ENCODE assay signal across 22 cellular contexts in the genomic region with DNA sequence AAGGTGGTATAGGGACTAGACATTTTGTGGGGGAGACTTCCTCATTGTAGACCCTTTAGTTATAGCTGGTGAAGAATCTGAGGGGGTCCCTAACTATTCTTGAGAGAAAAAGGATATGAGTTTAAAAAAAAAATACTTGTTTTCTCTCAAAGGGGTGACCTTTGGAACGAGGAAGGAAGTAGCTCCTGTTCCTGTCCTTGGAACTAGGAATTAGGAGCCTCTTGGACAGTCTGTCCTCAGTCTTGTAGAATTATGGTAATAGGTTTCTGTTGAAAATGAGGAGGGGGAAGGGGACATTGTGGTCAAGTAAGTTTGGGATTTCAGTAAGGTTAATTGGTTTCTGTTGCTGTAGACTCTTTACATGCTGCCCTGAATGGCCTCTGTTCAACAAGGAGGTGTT.
"Had no signal": no experiment of that assay in that cellular context is flagged by ENCODE, and none has a peak within 500 bp of the region (broad histone marks: within the 10 kb centered on the region; RNA-seq: fewer than 3 reads in every experiment).

No MANE protein-coding gene starts in this region.

- DNase-seq: activated CD4-positive, alpha-beta T cell treated with anti-CD3 and anti-CD28 coated beads for 48 hours; activated CD4-positive, alpha-beta T cell treated with anti-CD3 and anti-CD28 coated beads, Interleukin-2, amount 50 U/mL, for 4 hours; activated CD4-positive, CD25-positive, alpha-beta regulatory T cell treated with anti-CD3 and anti-CD28 coated beads, Interleukin-2, amount 50 U/mL, for 72 hours; activated CD8-positive, alpha-beta T cell treated with anti-CD3 and anti-CD28 coated beads, Interleukin-2, amount 10 ng/mL, durations not matched to agents 7 days and 5 days; activated effector memory CD4-positive, alpha-beta T cell treated with anti-CD3 and anti-CD28 coated beads, Interleukin-2, amount 50 U/mL, for 16 hours; activated naive CD4-positive, alpha-beta T cell treated with Interleukin-2 at 50 U/mL for 16 hours; activated T-cell treated with anti-CD3 and anti-CD28 coated beads, Interleukin-2, amount 50 U/mL, for 4 hours; amygdala; NCI-H1048; NCI-H146; NCI-H187 treated with DMSO at 0.1 percent for 48 hours; NCI-H2081 treated with DMSO at 0.1 percent for 48 hours; NCI-H446; NCI-H524; PC-3; SIG-M5; T-helper 17 cell; T-helper 9 cell had no signal

- ATAC-seq: activated CD8-positive, alpha-beta T cell treated with anti-CD3 and anti-CD28 coated beads, Interleukin-2, amount 10 ng/mL, durations not matched to agents 7 days and 5 days; activated T-cell treated with anti-CD3 and anti-CD28 coated beads, Interleukin-2, amount 50 U/mL, for 4 hours; PC-3; T-helper 17 cell; WTC11 had no signal

- H3K27ac ChIP-seq: KMS-11 had no signal

- FAIRE-seq: astrocyte, RCC 7860 had no signal
